Comparison of ENCODE assay signal across 1 cellular context in the genomic region with DNA sequence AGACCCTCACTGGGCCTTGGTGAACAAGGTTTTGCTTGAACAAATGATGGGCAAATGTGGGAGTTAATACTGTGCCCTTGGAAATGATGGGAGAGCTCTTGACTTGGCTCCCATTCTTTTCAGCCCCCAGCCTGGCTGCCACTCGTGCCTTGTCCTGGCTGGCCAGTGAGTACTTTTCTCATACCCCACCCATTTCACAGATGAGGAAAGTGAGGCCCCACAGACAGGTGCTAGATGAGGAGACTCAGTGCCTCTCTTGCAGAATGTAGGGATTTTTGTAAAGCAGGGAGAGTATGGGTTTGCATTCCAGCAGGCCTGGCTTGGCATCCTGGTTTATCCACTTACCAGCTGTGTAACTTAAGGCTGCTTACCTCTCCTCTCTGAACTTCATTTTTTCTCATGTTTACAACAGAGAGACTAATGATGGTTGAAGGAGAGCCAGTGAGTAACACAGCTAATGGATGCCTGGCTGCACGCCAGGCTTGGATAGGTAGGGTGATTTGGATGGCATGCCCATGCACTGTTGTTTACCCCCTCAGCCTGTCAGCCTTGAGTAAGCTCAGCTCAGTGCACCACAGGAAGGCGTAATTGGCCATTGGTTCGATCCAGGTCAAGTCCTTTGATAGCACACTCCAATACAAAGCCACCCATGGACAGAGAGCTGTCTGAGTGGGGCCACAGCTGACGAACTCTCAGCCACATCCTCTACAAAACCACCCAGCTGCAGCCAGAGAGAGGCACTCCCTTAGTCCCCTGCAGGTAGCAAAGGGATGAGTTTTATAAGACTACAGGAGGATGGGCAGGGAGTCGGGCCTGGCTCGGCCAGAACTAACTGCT.
A peak's percentile ranks its signal among the peaks of the same experiment; 100 is the strongest.
TF ChIP-seq lines count a peak whose summit lies in the region.

No MANE protein-coding gene starts in this region.

TF ChIP-seq in SK-N-SH, 30 proteins besides CTCF, POLR2A, EP300 and RAD21 (continued from another document):
- TF ChIP-seq, protein P1, sequence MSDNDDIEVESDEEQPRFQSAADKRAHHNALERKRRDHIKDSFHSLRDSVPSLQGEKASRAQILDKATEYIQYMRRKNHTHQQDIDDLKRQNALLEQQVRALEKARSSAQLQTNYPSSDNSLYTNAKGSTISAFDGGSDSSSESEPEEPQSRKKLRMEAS (IDR thresholded peaks at IDR 0.05; ENCODE audit: low read depth), result 0 out of 2 replicates have a peak, but pooled peaks have one; percentile 19
- TF ChIP-seq GABPA (IDR thresholded peaks at IDR 0.05; ENCODE audit: low read depth), result no peak
- TF ChIP-seq SIN3A (IDR thresholded peaks at IDR 0.05; ENCODE audit: borderline replicate concordance, low read depth, low read length), result no peak
- no peak for TF ChIP-seq MEF2A (IDR thresholded peaks at IDR 0.05; ENCODE audit: borderline replicate concordance, low read depth)
- TF ChIP-seq NRF1 (IDR thresholded peaks at IDR 0.05; ENCODE audit: low read depth, low read length), result no peak
- TF ChIP-seq, protein P2, sequence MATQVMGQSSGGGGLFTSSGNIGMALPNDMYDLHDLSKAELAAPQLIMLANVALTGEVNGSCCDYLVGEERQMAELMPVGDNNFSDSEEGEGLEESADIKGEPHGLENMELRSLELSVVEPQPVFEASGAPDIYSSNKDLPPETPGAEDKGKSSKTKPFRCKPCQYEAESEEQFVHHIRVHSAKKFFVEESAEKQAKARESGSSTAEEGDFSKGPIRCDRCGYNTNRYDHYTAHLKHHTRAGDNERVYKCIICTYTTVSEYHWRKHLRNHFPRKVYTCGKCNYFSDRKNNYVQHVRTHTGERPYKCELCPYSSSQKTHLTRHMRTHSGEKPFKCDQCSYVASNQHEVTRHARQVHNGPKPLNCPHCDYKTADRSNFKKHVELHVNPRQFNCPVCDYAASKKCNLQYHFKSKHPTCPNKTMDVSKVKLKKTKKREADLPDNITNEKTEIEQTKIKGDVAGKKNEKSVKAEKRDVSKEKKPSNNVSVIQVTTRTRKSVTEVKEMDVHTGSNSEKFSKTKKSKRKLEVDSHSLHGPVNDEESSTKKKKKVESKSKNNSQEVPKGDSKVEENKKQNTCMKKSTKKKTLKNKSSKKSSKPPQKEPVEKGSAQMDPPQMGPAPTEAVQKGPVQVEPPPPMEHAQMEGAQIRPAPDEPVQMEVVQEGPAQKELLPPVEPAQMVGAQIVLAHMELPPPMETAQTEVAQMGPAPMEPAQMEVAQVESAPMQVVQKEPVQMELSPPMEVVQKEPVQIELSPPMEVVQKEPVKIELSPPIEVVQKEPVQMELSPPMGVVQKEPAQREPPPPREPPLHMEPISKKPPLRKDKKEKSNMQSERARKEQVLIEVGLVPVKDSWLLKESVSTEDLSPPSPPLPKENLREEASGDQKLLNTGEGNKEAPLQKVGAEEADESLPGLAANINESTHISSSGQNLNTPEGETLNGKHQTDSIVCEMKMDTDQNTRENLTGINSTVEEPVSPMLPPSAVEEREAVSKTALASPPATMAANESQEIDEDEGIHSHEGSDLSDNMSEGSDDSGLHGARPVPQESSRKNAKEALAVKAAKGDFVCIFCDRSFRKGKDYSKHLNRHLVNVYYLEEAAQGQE (IDR thresholded peaks at IDR 0.05; ENCODE audit: low read depth, low read length), result no peak
- no peak for TF ChIP-seq TAF1 (IDR thresholded peaks at IDR 0.05; ENCODE audit: borderline replicate concordance, low read depth, low read length)
- TF ChIP-seq, protein P3, sequence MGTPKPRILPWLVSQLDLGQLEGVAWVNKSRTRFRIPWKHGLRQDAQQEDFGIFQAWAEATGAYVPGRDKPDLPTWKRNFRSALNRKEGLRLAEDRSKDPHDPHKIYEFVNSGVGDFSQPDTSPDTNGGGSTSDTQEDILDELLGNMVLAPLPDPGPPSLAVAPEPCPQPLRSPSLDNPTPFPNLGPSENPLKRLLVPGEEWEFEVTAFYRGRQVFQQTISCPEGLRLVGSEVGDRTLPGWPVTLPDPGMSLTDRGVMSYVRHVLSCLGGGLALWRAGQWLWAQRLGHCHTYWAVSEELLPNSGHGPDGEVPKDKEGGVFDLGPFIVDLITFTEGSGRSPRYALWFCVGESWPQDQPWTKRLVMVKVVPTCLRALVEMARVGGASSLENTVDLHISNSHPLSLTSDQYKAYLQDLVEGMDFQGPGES (IDR thresholded peaks at IDR 0.05; ENCODE audit: low read depth, low read length), result no peak
- peak; percentile 71 for TF ChIP-seq NFIC (IDR thresholded peaks at IDR 0.05; ENCODE audit: borderline replicate concordance)
- TF ChIP-seq TEAD4 (IDR thresholded peaks at IDR 0.05; ENCODE audit: borderline replicate concordance, insufficient read depth), result no peak
